Comparison of ENCODE assay signal across 25 cellular contexts in genomic region chr3:24446032-24446431, GRCh38.
"Had no signal": no experiment of that assay in that cellular context is flagged by ENCODE, and none has a peak within 500 bp of the region (broad histone marks: within the 10 kb centered on the region; RNA-seq: fewer than 3 reads in every experiment).

No MANE protein-coding gene starts in this region.

- H3K27me3 ChIP-seq: MG63, SJSA1 had no signal

- H3K9me3 ChIP-seq: MG63, SJSA1 had no signal

- DNase-seq: IMR-90, Karpas-422, KG1, MG63, NCI-H1092, NCI-H1105 treated with DMSO at 0.1 percent for 48 hours, NCI-H1417 treated with DMSO at 0.1 percent for 48 hours, NCI-H146, NCI-H1694 treated with DMSO at 0.1 percent for 48 hours, NCI-H1930, NCI-H2081, NCI-H2107, NCI-H226, NCI-H446, NCI-H510A, NCI-H524 treated with DMSO at 0.1 percent for 48 hours, NCI-H69, NCI-H774, PC-3, SIG-M5 had no signal

- H3K27ac ChIP-seq: RWPE1, SJSA1, SK-N-MC had no signal

- H3K4me1 ChIP-seq: SJSA1 had no signal

- H3K36me3 ChIP-seq: MG63, SJSA1 had no signal

- H3K4me3 ChIP-seq: MG63, SJSA1, SK-N-MC had no signal

- ATAC-seq: HepG2, Panc1, PC-3 had no signal
